Comparison of ENCODE assay signal across 38 cellular contexts in genomic region chrX:108171671-108172070, GRCh38.
"Had no signal": no experiment of that assay in that cellular context is flagged by ENCODE, and none has a peak within 500 bp of the region (broad histone marks: within the 10 kb centered on the region; RNA-seq: fewer than 3 reads in every experiment).

No MANE protein-coding gene starts in this region.

- ATAC-seq: activated CD8-positive, alpha-beta T cell treated with anti-CD3 and anti-CD28 coated beads for 36 hours; activated naive CD4-positive, alpha-beta T cell treated with anti-CD3 and anti-CD28 coated beads, Interleukin-2, amount 50 U/mL, for 72 hours; activated T-cell treated with anti-CD3 and anti-CD28 coated beads, Interleukin-2, amount 50 U/mL, for 4 hours; activated T-cell treated with anti-CD3 and anti-CD28 coated beads, Interleukin-2, amount 50 U/mL, for 72 hours; activated T-helper 17 cell treated with anti-CD3 and anti-CD28 coated beads, Interleukin-2, amount 50 U/mL, for 72 hours had no signal

- H3K4me3 Mint-ChIP-seq: activated B cell treated with CpG ODN at 0.5 μM for 24 hours; activated CD4-positive, alpha-beta memory T cell treated with anti-CD3 and anti-CD28 coated beads for 36 hours; activated CD4-positive, alpha-beta T cell treated with anti-CD3 and anti-CD28 coated beads, Interleukin-2, amount 10 ng/mL, durations not matched to agents 24 days and 14 days; activated CD8-positive, alpha-beta T cell treated with anti-CD3 and anti-CD28 coated beads for 36 hours; activated naive CD4-positive, alpha-beta T cell treated with anti-CD3 and anti-CD28 coated beads for 36 hours; activated naive CD8-positive, alpha-beta T cell treated with anti-CD3 and anti-CD28 coated beads for 36 hours; activated T-cell treated with anti-CD3 and anti-CD28 coated beads, Interleukin-2, amount 50 U/mL, for 4 hours; activated T-cell treated with anti-CD3 and anti-CD28 coated beads, Interleukin-2, amount 50 U/mL, for 72 hours; activated T-helper 1 cell treated with anti-CD3 and anti-CD28 coated beads, Interleukin-12 subunit alpha, Interleukin-12 subunit beta, Interleukin-2, Interleukin-4 antibody, amounts not matched to agents 30 ng/mL and 10 ng/mL and 1 ng/mL, durations not matched to agents 14 hours and 24 hours and 36 hours; activated T-helper 17 cell treated with anti-CD3 and anti-CD28 coated beads, Interleukin-2, amount 50 U/mL, for 72 hours; brain; central memory CD8-positive, alpha-beta T cell; T-helper 1 cell treated with Interleukin-12 subunit alpha and Interleukin-12 subunit beta and Interleukin-4 antibody, amounts not matched to agents 30 μg/mL and 1 μg/mL, for 36 hours; T-helper 2 cell treated with Interferon-gamma antibody and Interleukin-4, amounts not matched to agents 5 μg/mL and 100 μg/mL, for 36 hours had no signal

- H3K36me3 Mint-ChIP-seq: activated CD4-positive, alpha-beta memory T cell treated with anti-CD3 and anti-CD28 coated beads for 36 hours; activated naive CD4-positive, alpha-beta T cell treated with anti-CD3 and anti-CD28 coated beads, Interleukin-2, amount 50 U/mL, for 72 hours; activated naive CD8-positive, alpha-beta T cell treated with anti-CD3 and anti-CD28 coated beads for 36 hours had no signal

- H3K27ac ChIP-seq: adrenal gland, cardiac muscle cell, VCaP had no signal

- H3K27me3 ChIP-seq: cardiac muscle cell had no signal

- FAIRE-seq: bronchial epithelial cell, TTC549 had no signal

- H3K27ac Mint-ChIP-seq: activated B cell treated with CpG ODN at 0.5 μM for 24 hours; activated CD4-positive, alpha-beta memory T cell treated with anti-CD3 and anti-CD28 coated beads for 36 hours; activated CD4-positive, alpha-beta T cell treated with anti-CD3 and anti-CD28 coated beads, Interleukin-2, amount 10 ng/mL, durations not matched to agents 24 days and 14 days; activated CD8-positive, alpha-beta T cell treated with anti-CD3 and anti-CD28 coated beads for 36 hours; activated naive CD4-positive, alpha-beta T cell treated with anti-CD3 and anti-CD28 coated beads for 36 hours; activated naive CD4-positive, alpha-beta T cell treated with anti-CD3 and anti-CD28 coated beads, Interleukin-2, amount 50 U/mL, for 72 hours; activated naive CD8-positive, alpha-beta T cell treated with anti-CD3 and anti-CD28 coated beads for 36 hours; activated T-cell treated with anti-CD3 and anti-CD28 coated beads, Interleukin-2, amount 50 U/mL, for 72 hours; activated T-helper 1 cell treated with anti-CD3 and anti-CD28 coated beads, Interleukin-12 subunit alpha, Interleukin-12 subunit beta, Interleukin-2, Interleukin-4 antibody, amounts not matched to agents 30 ng/mL and 10 ng/mL and 1 ng/mL, durations not matched to agents 14 hours and 24 hours and 36 hours; activated T-helper 17 cell treated with anti-CD3 and anti-CD28 coated beads, Interleukin-2, amount 50 U/mL, for 72 hours; brain; T-helper 1 cell treated with Interleukin-12 subunit alpha and Interleukin-12 subunit beta and Interleukin-4 antibody, amounts not matched to agents 30 μg/mL and 1 μg/mL, for 36 hours; T-helper 2 cell treated with Interferon-gamma antibody and Interleukin-4, amounts not matched to agents 5 μg/mL and 100 μg/mL, for 36 hours had no signal

- H3K36me3 ChIP-seq: adrenal gland had no signal

- H3K27me3 Mint-ChIP-seq: activated B cell treated with CpG ODN at 0.5 μM for 24 hours; activated CD4-positive, alpha-beta memory T cell treated with anti-CD3 and anti-CD28 coated beads for 36 hours; activated CD4-positive, alpha-beta T cell treated with anti-CD3 and anti-CD28 coated beads, Interleukin-2, amount 10 ng/mL, durations not matched to agents 24 days and 14 days; activated CD8-positive, alpha-beta T cell treated with anti-CD3 and anti-CD28 coated beads for 36 hours; activated naive CD8-positive, alpha-beta T cell treated with anti-CD3 and anti-CD28 coated beads for 36 hours; activated T-helper 17 cell treated with anti-CD3 and anti-CD28 coated beads, Interleukin-2, amount 50 U/mL, for 72 hours; central memory CD8-positive, alpha-beta T cell had no signal

- H3K9me3 ChIP-seq: adrenal gland had no signal

- DNase-seq: activated B cell treated with CpG ODN at 0.5 μM for 24 hours; activated CD4-positive, alpha-beta memory T cell treated with anti-CD3 and anti-CD28 coated beads for 36 hours; activated CD4-positive, alpha-beta T cell treated with anti-CD3 and anti-CD28 coated beads for 4 hours; activated CD4-positive, alpha-beta T cell treated with anti-CD3 and anti-CD28 coated beads, Interleukin-2, amount 10 ng/mL, durations not matched to agents 24 days and 14 days; activated CD4-positive, alpha-beta T cell treated with anti-CD3 and anti-CD28 coated beads, Interleukin-2, amount 50 U/mL, for 1 hour; activated CD4-positive, alpha-beta T cell treated with anti-CD3 and anti-CD28 coated beads, Interleukin-2, amount 50 U/mL, for 4 hours; activated CD4-positive, CD25-positive, alpha-beta regulatory T cell treated with anti-CD3 and anti-CD28 coated beads, Interleukin-2, amount 50 U/mL, for 72 hours; activated CD8-positive, alpha-beta memory T cell treated with anti-CD3 and anti-CD28 coated beads, Interleukin-2, amount 50 U/mL, for 4 hours; activated CD8-positive, alpha-beta T cell treated with anti-CD3 and anti-CD28 coated beads for 36 hours; activated effector memory CD4-positive, alpha-beta T cell treated with anti-CD3 and anti-CD28 coated beads, Interleukin-2, amount 50 U/mL, for 16 hours; activated gamma-delta T cell treated with Interleukin-2 at 50 U/mL for 16 hours; activated naive CD4-positive, alpha-beta T cell; activated naive CD4-positive, alpha-beta T cell treated with anti-CD3 and anti-CD28 coated beads for 36 hours; activated naive CD4-positive, alpha-beta T cell treated with anti-CD3 and anti-CD28 coated beads, Interleukin-2, amount 50 U/mL, for 16 hours; activated naive CD8-positive, alpha-beta T cell treated with anti-CD3 and anti-CD28 coated beads for 36 hours; activated T-cell treated with anti-CD3 and anti-CD28 coated beads for 4 hours; activated T-cell treated with anti-CD3 and anti-CD28 coated beads, Interleukin-2, amount 50 U/mL, for 1 hour; activated T-cell treated with anti-CD3 and anti-CD28 coated beads, Interleukin-2, amount 50 U/mL, for 4 hours; activated T-cell treated with anti-CD3 and anti-CD28 coated beads, Interleukin-2, amount 50 U/mL, for 72 hours; adrenal gland; amniotic stem cell; aorta; caudate nucleus; SW 1271; T-helper 1 cell; T-helper 2 cell; T-helper 9 cell had no signal

- H3K4me1 ChIP-seq: adrenal gland had no signal

- H3K4me3 ChIP-seq: adrenal gland, cardiac muscle cell had no signal

- H3K4me1 Mint-ChIP-seq: activated B cell treated with CpG ODN at 0.5 μM for 24 hours; activated CD4-positive, alpha-beta T cell treated with anti-CD3 and anti-CD28 coated beads, Interleukin-2, amount 10 ng/mL, durations not matched to agents 24 days and 14 days; activated naive CD8-positive, alpha-beta T cell treated with anti-CD3 and anti-CD28 coated beads for 36 hours; activated T-helper 17 cell treated with anti-CD3 and anti-CD28 coated beads, Interleukin-2, amount 50 U/mL, for 72 hours; central memory CD8-positive, alpha-beta T cell had no signal

- H3K9me3 Mint-ChIP-seq: activated B cell treated with CpG ODN at 0.5 μM for 24 hours; activated CD4-positive, alpha-beta memory T cell treated with anti-CD3 and anti-CD28 coated beads for 36 hours; activated CD4-positive, alpha-beta T cell treated with anti-CD3 and anti-CD28 coated beads, Interleukin-2, amount 10 ng/mL, durations not matched to agents 24 days and 14 days; activated CD8-positive, alpha-beta T cell treated with anti-CD3 and anti-CD28 coated beads for 36 hours; activated naive CD4-positive, alpha-beta T cell treated with anti-CD3 and anti-CD28 coated beads for 36 hours; activated naive CD4-positive, alpha-beta T cell treated with anti-CD3 and anti-CD28 coated beads, Interleukin-2, amount 50 U/mL, for 72 hours; activated naive CD8-positive, alpha-beta T cell treated with anti-CD3 and anti-CD28 coated beads for 36 hours; activated T-cell treated with anti-CD3 and anti-CD28 coated beads, Interleukin-2, amount 50 U/mL, for 4 hours; activated T-cell treated with anti-CD3 and anti-CD28 coated beads, Interleukin-2, amount 50 U/mL, for 72 hours; activated T-helper 1 cell treated with anti-CD3 and anti-CD28 coated beads, Interleukin-12 subunit alpha, Interleukin-12 subunit beta, Interleukin-2, Interleukin-4 antibody, amounts not matched to agents 30 ng/mL and 10 ng/mL and 1 ng/mL, durations not matched to agents 14 hours and 24 hours and 36 hours; activated T-helper 17 cell treated with anti-CD3 and anti-CD28 coated beads, Interleukin-2, amount 50 U/mL, for 72 hours; central memory CD8-positive, alpha-beta T cell; T-helper 1 cell treated with Interleukin-12 subunit alpha and Interleukin-12 subunit beta and Interleukin-4 antibody, amounts not matched to agents 30 μg/mL and 1 μg/mL, for 36 hours; T-helper 2 cell treated with Interferon-gamma antibody and Interleukin-4, amounts not matched to agents 5 μg/mL and 100 μg/mL, for 36 hours had no signal
